Comparison of ENCODE assay signal across 15 cellular contexts in the genomic region with DNA sequence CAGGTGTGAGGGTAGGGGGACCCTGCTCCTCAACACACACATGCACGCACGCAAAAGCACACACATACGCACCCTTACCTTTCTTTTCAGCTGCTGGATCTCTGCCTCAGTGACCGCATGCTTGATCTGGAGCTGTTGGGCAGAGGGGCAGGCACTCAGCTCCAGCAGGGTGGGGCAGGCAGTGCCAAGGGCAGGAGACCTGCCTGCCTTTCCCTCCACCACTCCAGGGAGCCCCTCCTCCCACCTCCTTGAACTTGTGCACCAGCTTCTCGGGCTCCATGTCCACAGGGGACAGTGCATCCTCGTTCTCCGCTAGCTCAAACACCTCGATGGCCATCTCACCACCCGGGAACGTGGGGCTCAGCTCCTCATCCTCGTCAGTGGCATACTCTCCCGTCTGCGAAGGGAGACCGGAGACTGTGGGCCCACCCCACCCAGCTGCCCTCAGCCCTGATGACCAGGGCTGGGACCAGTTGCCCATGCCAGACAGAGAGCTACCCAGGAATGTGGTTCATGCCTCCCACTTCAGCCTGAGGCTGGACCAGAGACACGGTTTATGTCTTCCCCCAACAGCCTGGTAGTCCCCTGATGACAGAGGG. TPM values are rescaled to one million over a fixed set of nuclear protein-coding genes. Genes with fewer than 3 reads are reported as not detected.
DNase-seq lines count a peak whose midpoint lies in the region; ATAC-seq, FAIRE-seq and TF ChIP-seq lines count a peak whose summit lies in the region.
"Had no signal": no experiment of that assay in that cellular context is flagged by ENCODE, and none has a peak within 500 bp of the region (broad histone marks: within the 10 kb centered on the region; RNA-seq: fewer than 3 reads in every experiment).

No MANE protein-coding gene starts in this region.

- no peak overlapping the region for H3K4me2 ChIP-seq in HepG2 (ENCODE audit: low read depth, low read length)

- TF ChIP-seq POLR2A in HepG2 (IDR thresholded peaks at IDR 0.05; ENCODE audit: insufficient read depth in 1 of 2, low read depth in 2 of 2, low read length in 2 of 2) (no peak), right lobe of liver (IDR thresholded peaks at IDR 0.05) (no peak)

- H3K4me3 ChIP-seq in HepG2 (replicated peaks in 1 of 3; ENCODE audit: insufficient read depth in 1 of 3, low read depth in 2 of 3, low read length in 3 of 3) = no peak overlapping the region
- no peak overlapping the region for H3K4me3 ChIP-seq in right lobe of liver
- H3K4me3 ChIP-seq in upper lobe of right lung = no peak overlapping the region
- H3K4me3 ChIP-seq: esophagus squamous epithelium, MG63, transverse colon had no signal

- ATAC-seq in HepG2 = no peak
- no peak for ATAC-seq in right lobe of liver
- ATAC-seq in activated T-helper 17 cell treated with anti-CD3 and anti-CD28 coated beads, Interleukin-2, amount 50 U/mL, for 72 hours (replicated peaks) = no peak
- ATAC-seq in naive thymus-derived CD8-positive, alpha-beta T cell = no peak
- ATAC-seq in upper lobe of right lung = no peak
- no peak for ATAC-seq in activated CD4-positive, CD25-positive, alpha-beta regulatory T cell treated with anti-CD3 and anti-CD28 coated beads, Interleukin-2, amount 50 U/mL, for 24 hours

- H3K27ac ChIP-seq in HepG2 (ENCODE audit: extremely low read length, insufficient read depth, low read length) (no peak overlapping the region), right lobe of liver (no peak overlapping the region), upper lobe of right lung (peak overlapping the region; percentile 71)

- intact Hi-C loops in HepG2 (cut with micrococcal nuclease; ENCODE audit: unreplicated experiment) (no loop called here), right lobe of liver (cut with DNase I) (no loop called here), upper lobe of right lung (cut with DNase I) (no loop called here)

- no peak for TF ChIP-seq EP300 in HepG2 (IDR thresholded peaks at IDR 0.05; ENCODE audit: low read depth in 2 of 2, low read length in 2 of 2)
- no peak for TF ChIP-seq EP300 in HepG2 (CRISPR knock-in tag; IDR thresholded peaks at IDR 0.05; ENCODE audit: borderline replicate concordance)

- H3K36me3 Mint-ChIP-seq in activated T-helper 17 cell treated with anti-CD3 and anti-CD28 coated beads, Interleukin-2, amount 50 U/mL, for 72 hours (ENCODE audit: low read depth) = peaks cover 91% of the 10 kb centered on the region
- peaks cover 5 to 83% (median 39%) of the 10 kb centered on the region in 3 donors for H3K36me3 Mint-ChIP-seq in naive thymus-derived CD8-positive, alpha-beta T cell

- peaks cover 6% of the 10 kb centered on the region; the same call in 1 of the 2 replicates for H4K20me1 ChIP-seq in HepG2 (ENCODE audit: insufficient read depth, low read length)

- TF ChIP-seq CTCF in HepG2 (CRISPR knock-in tag; IDR thresholded peaks at IDR 0.05) (no peak), right lobe of liver (IDR thresholded peaks at IDR 0.05) (no peak), upper lobe of right lung (IDR thresholded peaks at IDR 0.05) (no peak)

- H3K27ac Mint-ChIP-seq in activated T-helper 17 cell treated with anti-CD3 and anti-CD28 coated beads, Interleukin-2, amount 50 U/mL, for 72 hours = peak overlapping the region; percentile 78
- H3K27ac Mint-ChIP-seq in naive thymus-derived CD8-positive, alpha-beta T cell = peak overlapping the region in 6 of 10 donors; percentile 24 to 91 (median 84)

- H3K4me1 ChIP-seq in HepG2 (ENCODE audit: insufficient read depth, low read length) = peaks cover 8% of the 10 kb centered on the region; the same call in 1 of the 2 replicates
- peaks cover 0 to 22% (median under 1%) of the 10 kb centered on the region in 4 donors for H3K4me1 ChIP-seq in right lobe of liver
- H3K4me1 ChIP-seq in upper lobe of right lung = peaks cover 27% of the 10 kb centered on the region

- TF ChIP-seq RAD21 in HepG2 (CRISPR knock-in tag; IDR thresholded peaks at IDR 0.05) = no peak

- CTCF ChIA-PET in HepG2 (lab: Yijun Ruan, JAX; ENCODE audit: low intra/inter-chr PET ratio, low total read pairs) = interaction anchor here (1.2 to 2.2 kb wide), 4 partner anchors 22 to 158 kb away, joined by 3 to 32 read pairs (median 4); no protein-coding TSS in a partner anchor

- BruUV-seq in HepG2 (replicated peaks; lab: Mats Ljungman, UMichigan) = no TSS peak

- in situ Hi-C loops in HepG2 (cut with HindIII; ENCODE audit: extremely low pct_ligation_motif_present, low pct_unique_long_range_greater_than_20kb) = no loop called here

- H3K9me3 Mint-ChIP-seq in activated T-helper 17 cell treated with anti-CD3 and anti-CD28 coated beads, Interleukin-2, amount 50 U/mL, for 72 hours = no peaks in the 10 kb centered on the region
- H3K9me3 Mint-ChIP-seq in naive thymus-derived CD8-positive, alpha-beta T cell = no peaks in the 10 kb centered on the region
- H3K9me3 Mint-ChIP-seq: activated T-cell treated with anti-CD3 and anti-CD28 coated beads, Interleukin-2, amount 50 U/mL, for 4 hours had no signal

- H3K4me1 Mint-ChIP-seq in activated T-helper 17 cell treated with anti-CD3 and anti-CD28 coated beads, Interleukin-2, amount 50 U/mL, for 72 hours = peaks cover 57% of the 10 kb centered on the region
- peaks cover 51 to 59% (median 55%) of the 10 kb centered on the region in 4 donors for H3K4me1 Mint-ChIP-seq in naive thymus-derived CD8-positive, alpha-beta T cell

- peak overlapping the region; percentile 98 for H3K4me3 Mint-ChIP-seq in activated T-helper 17 cell treated with anti-CD3 and anti-CD28 coated beads, Interleukin-2, amount 50 U/mL, for 72 hours
- peak overlapping the region in 1 of 10 donors; percentile 86 for H3K4me3 Mint-ChIP-seq in naive thymus-derived CD8-positive, alpha-beta T cell

- H3K27me3 ChIP-seq in HepG2 (ENCODE audit: control insufficient read depth in 1 of 2, insufficient read depth in 2 of 2, low read length in 2 of 2) = no peaks in the 10 kb centered on the region
- no peaks in the 10 kb centered on the region for H3K27me3 ChIP-seq in right lobe of liver
- no peaks in the 10 kb centered on the region for H3K27me3 ChIP-seq in upper lobe of right lung
- H3K27me3 ChIP-seq: esophagus squamous epithelium, MG63, transverse colon had no signal

- no peak overlapping the region for H3K9ac ChIP-seq in HepG2 (ENCODE audit: insufficient read depth, low read depth, low read length)

- DNase-seq in HepG2 (ENCODE audit: low spot score) = no peak
- DNase-seq in right lobe of liver = no peak
- no peak for DNase-seq in naive thymus-derived CD8-positive, alpha-beta T cell
- DNase-seq in upper lobe of right lung = no peak
- DNase-seq in cerebellum (ENCODE audit: low spot score) = no peak
- no peak for DNase-seq in superior temporal gyrus (ENCODE audit: extremely low spot score)
- DNase-seq: amniotic stem cell, esophagus squamous epithelium, NCI-H1436 treated with DMSO at 0.1 percent for 48 hours, NCI-H2171 had no signal

- no peaks in the 10 kb centered on the region for H3K27me3 Mint-ChIP-seq in activated T-helper 17 cell treated with anti-CD3 and anti-CD28 coated beads, Interleukin-2, amount 50 U/mL, for 72 hours
- H3K27me3 Mint-ChIP-seq in naive thymus-derived CD8-positive, alpha-beta T cell = no peaks in the 10 kb centered on the region

- H3K9me3 ChIP-seq in HepG2 (ENCODE audit: low read length) (no peaks in the 10 kb centered on the region), right lobe of liver (no peaks in the 10 kb centered on the region), upper lobe of right lung (no peaks in the 10 kb centered on the region)
- H3K9me3 ChIP-seq: esophagus squamous epithelium, MG63, transverse colon had no signal

- POLR2A ChIA-PET in HepG2 (lab: Yijun Ruan, JAX) = interaction anchor here (1.2 kb wide), 1 partner anchor 45 kb away, joined by 3 read pairs; no protein-coding TSS in a partner anchor
- POLR2A ChIA-PET in naive thymus-derived CD8-positive, alpha-beta T cell (lab: Charles Lee) = interaction anchor here (1.1 to 6.5 kb wide), 7 partner anchors 8 to 30 kb away, joined by 3 to 90 read pairs (median 10); partner anchors contain the start of genes PPP1R9B and SAMD14

- no peak for FAIRE-seq in HepG2 (lab: Jason Lieb, UNC)

- no peaks in the 10 kb centered on the region for H3K79me2 ChIP-seq in HepG2 (ENCODE audit: insufficient read depth, low read length)

- no peak overlapping the region for H2AFZ ChIP-seq in HepG2 (ENCODE audit: low read length)

- 88% methylated on average over 15 of the region's 15 CpGs for WGBS in HepG2 (ENCODE audit: low lambda C conversion rate)
- 83% methylated on average over 8 of the region's 15 CpGs for WGBS in right lobe of liver (ENCODE audit: insufficient coverage, low coverage, low lambda C conversion rate, missing lambda C conversion rate)

- H3K36me3 ChIP-seq in HepG2 (replicated peaks in 1 of 2; ENCODE audit: control insufficient read depth in 1 of 2, insufficient read depth in 2 of 2, low read length in 2 of 2) = peaks cover 55 to 69% of the 10 kb centered on the region in 2 experiments
- peaks cover 7 to 64% (median 15%) of the 10 kb centered on the region in 4 donors for H3K36me3 ChIP-seq in right lobe of liver
- H3K36me3 ChIP-seq in upper lobe of right lung = peaks cover 97% of the 10 kb centered on the region

RNA-seq across cellular contexts. Expression of gene SAMD14, which starts 9.3 kb away (rescaled TPM):
- total RNA-seq in HepG2 (2016; rRNA removed; fragmentation: Illumina TruSeq; extraction: Trizol) (0.07 TPM in 1 of 2 replicates, not detected in the other), right lobe of liver (1 to 10 TPM in 2 of 6 experiments, under 1 TPM in 3, not detected in 1; 0.50 to 3.8 (median 0.77) TPM), upper lobe of right lung (21.5 TPM), cerebellum (26.2 TPM)
- total RNA-seq in HepG2 (2016; cell fraction: cytosol; rRNA removed; fragmentation: Illumina TruSeq; extraction: Trizol; ENCODE audit: low read depth) = 0.18 and 0.20 TPM in 2 replicates
- total RNA-seq in HepG2 (2016; cell fraction: insoluble cytoplasmic fraction; rRNA removed; fragmentation: Illumina TruSeq; extraction: Trizol) = 0.04 TPM in 1 of 2 replicates, not detected in the other
- 0.09 and 0.14 TPM in 2 replicates for total RNA-seq in HepG2 (2016; cell fraction: membrane; rRNA removed; fragmentation: Illumina TruSeq; extraction: Trizol)
- total RNA-seq in HepG2 (2016; cell fraction: nucleus; rRNA removed; fragmentation: Illumina TruSeq; extraction: Trizol) = 0.09 TPM in 2 replicates
- polyA plus RNA-seq in HepG2 (2011; rRNA removed) = 0.22 TPM in 1 of 2 replicates, not detected in the other
- polyA plus RNA-seq in HepG2 (2011; cell fraction: cytosol; rRNA removed) = 0.01 and 0.04 TPM in 2 replicates
- 0.24 and 0.29 TPM in 2 replicates for polyA plus RNA-seq in HepG2 (2011; cell fraction: nucleus; rRNA removed)
- 0.08 and 0.11 TPM in 2 replicates for polyA plus RNA-seq in HepG2 (2012)
- not detected in 2 replicates for polyA plus RNA-seq in HepG2 (2016; cell fraction: cytosol; fragmentation: Illumina TruSeq; extraction: Trizol; ENCODE audit: low read depth)
- polyA plus RNA-seq in HepG2 (2016; cell fraction: insoluble cytoplasmic fraction; fragmentation: Illumina TruSeq; extraction: Trizol; ENCODE audit: low read depth) = 0.16 TPM in 1 of 2 replicates, not detected in the other
- polyA plus RNA-seq in HepG2 (2016; cell fraction: membrane; fragmentation: Illumina TruSeq; extraction: Trizol; ENCODE audit: low read depth) = 0.19 TPM in 2 replicates
- polyA plus RNA-seq in HepG2 (2016; cell fraction: nucleus; fragmentation: Illumina TruSeq; extraction: Trizol; ENCODE audit: insufficient read depth, low read depth) = 0.53 TPM in 1 of 2 replicates, not detected in the other
- polyA minus RNA-seq in HepG2 (2011; rRNA and poly(A)+ RNA removed; ENCODE audit: low replicate concordance) = 0.28 and 0.30 TPM in 2 replicates
- polyA minus RNA-seq in HepG2 (2011; cell fraction: cytosol; rRNA and poly(A)+ RNA removed) = 0.09 and 0.20 TPM in 2 replicates
- 0.39 and 0.99 TPM in 2 replicates for polyA minus RNA-seq in HepG2 (2011; cell fraction: nucleus; rRNA and poly(A)+ RNA removed)
- 1 to 10 TPM in 1 of 2 donors, under 1 TPM in 1; 0.84 to 6.9 TPM for total RNA-seq in activated T-helper 17 cell treated with anti-CD3 and anti-CD28 coated beads, Interleukin-2, amount 50 U/mL, for 72 hours
- under 1 TPM in 1 of 2 experiments, not detected in 1; 0.30 TPM for total RNA-seq in naive thymus-derived CD8-positive, alpha-beta T cell
- polyA plus RNA-seq in naive thymus-derived CD8-positive, alpha-beta T cell = not detected

RNA-seq across cellular contexts. Expression of gene PPP1R9B, which starts 11.2 kb away (rescaled TPM):
- 11.0 and 15.8 TPM in 2 replicates for total RNA-seq in HepG2 (2016; rRNA removed; fragmentation: Illumina TruSeq; extraction: Trizol)
- 1.3 and 1.6 TPM in 2 replicates for total RNA-seq in HepG2 (2016; cell fraction: cytosol; rRNA removed; fragmentation: Illumina TruSeq; extraction: Trizol; ENCODE audit: low read depth)
- total RNA-seq in HepG2 (2016; cell fraction: insoluble cytoplasmic fraction; rRNA removed; fragmentation: Illumina TruSeq; extraction: Trizol) = 8.3 and 16.2 TPM in 2 replicates
- total RNA-seq in HepG2 (2016; cell fraction: membrane; rRNA removed; fragmentation: Illumina TruSeq; extraction: Trizol) = 7.0 and 7.3 TPM in 2 replicates
- total RNA-seq in HepG2 (2016; cell fraction: nucleus; rRNA removed; fragmentation: Illumina TruSeq; extraction: Trizol) = 10.9 and 13.5 TPM in 2 replicates
- polyA plus RNA-seq in HepG2 (2011; rRNA removed) = 8.7 and 9.4 TPM in 2 replicates
- polyA plus RNA-seq in HepG2 (2011; cell fraction: cytosol; rRNA removed) = 7.4 and 9.0 TPM in 2 replicates
- polyA plus RNA-seq in HepG2 (2011; cell fraction: nucleus; rRNA removed) = 13.1 and 16.4 TPM in 2 replicates
- polyA plus RNA-seq in HepG2 (2012) = 9.8 and 11.6 TPM in 2 replicates
- polyA plus RNA-seq in HepG2 (2016; cell fraction: cytosol; fragmentation: Illumina TruSeq; extraction: Trizol; ENCODE audit: low read depth) = 1.2 and 1.4 TPM in 2 replicates
- polyA plus RNA-seq in HepG2 (2016; cell fraction: insoluble cytoplasmic fraction; fragmentation: Illumina TruSeq; extraction: Trizol; ENCODE audit: low read depth) = 14.2 and 17.2 TPM in 2 replicates
- polyA plus RNA-seq in HepG2 (2016; cell fraction: membrane; fragmentation: Illumina TruSeq; extraction: Trizol; ENCODE audit: low read depth) = 7.2 TPM in 2 replicates
- 35.0 and 35.2 TPM in 2 replicates for polyA plus RNA-seq in HepG2 (2016; cell fraction: nucleus; fragmentation: Illumina TruSeq; extraction: Trizol; ENCODE audit: insufficient read depth, low read depth)
- polyA minus RNA-seq in HepG2 (2011; rRNA and poly(A)+ RNA removed; ENCODE audit: low replicate concordance) = 15.4 and 32.3 TPM in 2 replicates
- polyA minus RNA-seq in HepG2 (2011; cell fraction: cytosol; rRNA and poly(A)+ RNA removed) = 7.3 and 11.8 TPM in 2 replicates
- polyA minus RNA-seq in HepG2 (2011; cell fraction: nucleus; rRNA and poly(A)+ RNA removed) = 7.8 and 9.3 TPM in 2 replicates
- 10 to 100 TPM in 5 of 6 experiments, 1 to 10 TPM in 1; 9.9 to 18.1 (median 12.0) TPM for total RNA-seq in right lobe of liver
- total RNA-seq in activated T-helper 17 cell treated with anti-CD3 and anti-CD28 coated beads, Interleukin-2, amount 50 U/mL, for 72 hours = 10 to 100 TPM; 73.6 to 89.2 TPM
- 10 to 100 TPM; 82.8 to 83.6 TPM for total RNA-seq in naive thymus-derived CD8-positive, alpha-beta T cell
- polyA plus RNA-seq in naive thymus-derived CD8-positive, alpha-beta T cell = under 1 TPM; 0.29 to 0.84 (median 0.67) TPM
- total RNA-seq in upper lobe of right lung = 103 TPM
- 29.1 TPM for total RNA-seq in cerebellum

RNA-seq across cellular contexts. Expression of gene SGCA, which starts 26.5 kb away (rescaled TPM):
- total RNA-seq in HepG2 (2016; rRNA removed; fragmentation: Illumina TruSeq; extraction: Trizol) (not detected in 2 replicates), right lobe of liver (1 to 10 TPM in 4 of 6 experiments, under 1 TPM in 2; 0.48 to 2.8 (median 1.6) TPM), upper lobe of right lung (27.8 TPM), cerebellum (not detected)
- total RNA-seq in HepG2 (2016; cell fraction: cytosol; rRNA removed; fragmentation: Illumina TruSeq; extraction: Trizol; ENCODE audit: low read depth) = not detected in 2 replicates
- total RNA-seq in HepG2 (2016; cell fraction: insoluble cytoplasmic fraction; rRNA removed; fragmentation: Illumina TruSeq; extraction: Trizol) = not detected in 2 replicates
- total RNA-seq in HepG2 (2016; cell fraction: membrane; rRNA removed; fragmentation: Illumina TruSeq; extraction: Trizol) = not detected in 2 replicates
- not detected in 2 replicates for total RNA-seq in HepG2 (2016; cell fraction: nucleus; rRNA removed; fragmentation: Illumina TruSeq; extraction: Trizol)
- polyA plus RNA-seq in HepG2 (2011; rRNA removed) = not detected in 2 replicates
- not detected in 2 replicates for polyA plus RNA-seq in HepG2 (2011; cell fraction: cytosol; rRNA removed)
- polyA plus RNA-seq in HepG2 (2011; cell fraction: nucleus; rRNA removed) = 0.42 TPM in 1 of 2 replicates, not detected in the other
- polyA plus RNA-seq in HepG2 (2012) = not detected in 2 replicates
- polyA plus RNA-seq in HepG2 (2016; cell fraction: cytosol; fragmentation: Illumina TruSeq; extraction: Trizol; ENCODE audit: low read depth) = not detected in 2 replicates
- not detected in 2 replicates for polyA plus RNA-seq in HepG2 (2016; cell fraction: insoluble cytoplasmic fraction; fragmentation: Illumina TruSeq; extraction: Trizol; ENCODE audit: low read depth)
- not detected in 2 replicates for polyA plus RNA-seq in HepG2 (2016; cell fraction: membrane; fragmentation: Illumina TruSeq; extraction: Trizol; ENCODE audit: low read depth)
- polyA plus RNA-seq in HepG2 (2016; cell fraction: nucleus; fragmentation: Illumina TruSeq; extraction: Trizol; ENCODE audit: insufficient read depth, low read depth) = not detected in 2 replicates
- polyA minus RNA-seq in HepG2 (2011; rRNA and poly(A)+ RNA removed; ENCODE audit: low replicate concordance) = 0.19 TPM in 1 of 2 replicates, not detected in the other
- polyA minus RNA-seq in HepG2 (2011; cell fraction: cytosol; rRNA and poly(A)+ RNA removed) = not detected in 2 replicates
- not detected in 2 replicates for polyA minus RNA-seq in HepG2 (2011; cell fraction: nucleus; rRNA and poly(A)+ RNA removed)
- total RNA-seq in activated T-helper 17 cell treated with anti-CD3 and anti-CD28 coated beads, Interleukin-2, amount 50 U/mL, for 72 hours = not detected
- not detected for total RNA-seq in naive thymus-derived CD8-positive, alpha-beta T cell
- polyA plus RNA-seq in naive thymus-derived CD8-positive, alpha-beta T cell = under 1 TPM in 1 of 3 donors, not detected in 2; 0.71 TPM
- total RNA-seq: activated T-cell treated with anti-CD3 and anti-CD28 coated beads, Interleukin-2, amount 50 U/mL, for 4 hours had no signal

RNA-seq across cellular contexts. Expression of gene PDK2, which starts 44.1 kb away (rescaled TPM):
- total RNA-seq in HepG2 (2016; rRNA removed; fragmentation: Illumina TruSeq; extraction: Trizol) (18.5 and 19.2 TPM in 2 replicates), right lobe of liver (10 to 100 TPM; 25.0 to 58.0 (median 44.8) TPM), upper lobe of right lung (30.2 TPM), cerebellum (21.3 TPM)
- total RNA-seq in HepG2 (2016; cell fraction: cytosol; rRNA removed; fragmentation: Illumina TruSeq; extraction: Trizol; ENCODE audit: low read depth) = 6.4 and 13.9 TPM in 2 replicates
- total RNA-seq in HepG2 (2016; cell fraction: insoluble cytoplasmic fraction; rRNA removed; fragmentation: Illumina TruSeq; extraction: Trizol) = 16.2 and 19.8 TPM in 2 replicates
- total RNA-seq in HepG2 (2016; cell fraction: membrane; rRNA removed; fragmentation: Illumina TruSeq; extraction: Trizol) = 10.9 and 11.9 TPM in 2 replicates
- 10.9 and 12.5 TPM in 2 replicates for total RNA-seq in HepG2 (2016; cell fraction: nucleus; rRNA removed; fragmentation: Illumina TruSeq; extraction: Trizol)
- polyA plus RNA-seq in HepG2 (2011; rRNA removed) = 59.7 and 66.6 TPM in 2 replicates
- 33.2 and 46.3 TPM in 2 replicates for polyA plus RNA-seq in HepG2 (2011; cell fraction: cytosol; rRNA removed)
- 86.5 and 102 TPM in 2 replicates for polyA plus RNA-seq in HepG2 (2011; cell fraction: nucleus; rRNA removed)
- polyA plus RNA-seq in HepG2 (2012) = 17.2 and 27.4 TPM in 2 replicates
- polyA plus RNA-seq in HepG2 (2016; cell fraction: cytosol; fragmentation: Illumina TruSeq; extraction: Trizol; ENCODE audit: low read depth) = 9.3 and 10.8 TPM in 2 replicates
- 22.3 and 32.8 TPM in 2 replicates for polyA plus RNA-seq in HepG2 (2016; cell fraction: insoluble cytoplasmic fraction; fragmentation: Illumina TruSeq; extraction: Trizol; ENCODE audit: low read depth)
- 12.0 and 14.3 TPM in 2 replicates for polyA plus RNA-seq in HepG2 (2016; cell fraction: membrane; fragmentation: Illumina TruSeq; extraction: Trizol; ENCODE audit: low read depth)
- polyA plus RNA-seq in HepG2 (2016; cell fraction: nucleus; fragmentation: Illumina TruSeq; extraction: Trizol; ENCODE audit: insufficient read depth, low read depth) = 21.9 and 24.6 TPM in 2 replicates
- polyA minus RNA-seq in HepG2 (2011; rRNA and poly(A)+ RNA removed; ENCODE audit: low replicate concordance) = 111 and 113 TPM in 2 replicates
- 22.7 and 28.5 TPM in 2 replicates for polyA minus RNA-seq in HepG2 (2011; cell fraction: cytosol; rRNA and poly(A)+ RNA removed)
- polyA minus RNA-seq in HepG2 (2011; cell fraction: nucleus; rRNA and poly(A)+ RNA removed) = 44.5 and 48.7 TPM in 2 replicates
- total RNA-seq in activated T-helper 17 cell treated with anti-CD3 and anti-CD28 coated beads, Interleukin-2, amount 50 U/mL, for 72 hours = 10 to 100 TPM; 10.0 to 15.2 TPM
- total RNA-seq in naive thymus-derived CD8-positive, alpha-beta T cell = 10 to 100 TPM; 44.4 to 45.3 TPM
- 10 to 100 TPM; 27.9 to 47.4 (median 40.4) TPM for polyA plus RNA-seq in naive thymus-derived CD8-positive, alpha-beta T cell
